In the genomic region with DNA sequence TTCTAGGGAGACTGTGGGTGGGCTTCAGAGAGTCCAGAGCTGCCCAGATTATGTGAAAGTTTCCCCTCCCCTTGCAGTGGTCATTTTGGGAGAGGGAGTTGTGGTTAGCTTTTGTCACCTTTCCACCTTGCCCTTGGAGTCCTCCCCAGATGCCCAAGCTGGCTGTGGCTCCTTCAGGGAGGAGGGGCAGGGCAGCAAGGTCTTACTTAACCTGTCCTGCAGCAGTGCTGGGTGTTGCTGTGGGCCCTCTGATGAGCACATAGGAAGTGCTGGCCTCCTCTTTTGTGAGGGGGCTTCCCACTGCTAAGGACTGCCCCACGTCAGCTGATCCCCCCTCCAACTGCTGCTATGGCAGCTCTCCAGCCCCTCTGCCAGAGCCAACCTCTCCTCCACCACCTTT, we compare ENCODE assay signal across 20 cellular contexts. TPM values are rescaled to one million over a fixed set of nuclear protein-coding genes. Genes with fewer than 3 reads are reported as not detected.
A peak's percentile ranks its signal among the peaks of the same experiment; 100 is the strongest.
DNase-seq lines count a peak whose midpoint lies in the region; ATAC-seq and TF ChIP-seq lines count a peak whose summit lies in the region.
"Had no signal": no experiment of that assay in that cellular context is flagged by ENCODE, and none has a peak within 500 bp of the region (broad histone marks: within the 10 kb centered on the region; RNA-seq: fewer than 3 reads in every experiment).

No MANE protein-coding gene starts in this region.

- H3K9me3 Mint-ChIP-seq in activated naive CD8-positive, alpha-beta T cell treated with anti-CD3 and anti-CD28 coated beads, Interleukin-2, amount 10 ng/mL, durations not matched to agents 7 days and 5 days, result no peaks in the 10 kb centered on the region
- peaks cover 5% of the 10 kb centered on the region for H3K9me3 Mint-ChIP-seq in activated naive CD8-positive, alpha-beta T cell treated with anti-CD3 and anti-CD28 coated beads, Interleukin-2, amount 50 U/mL, for 24 hours
- no peaks in the 10 kb centered on the region for H3K9me3 Mint-ChIP-seq in osteocyte (ENCODE audit: unreplicated experiment)
- H3K9me3 Mint-ChIP-seq in T-helper 2 cell treated with Interferon-gamma antibody and Interleukin-4, amounts not matched to agents 5 μg/mL and 100 μg/mL, for 36 hours, result no peaks in the 10 kb centered on the region

- H3K4me3 Mint-ChIP-seq in activated naive CD8-positive, alpha-beta T cell treated with anti-CD3 and anti-CD28 coated beads, Interleukin-2, amount 10 ng/mL, durations not matched to agents 7 days and 5 days, result no peak overlapping the region
- no peak overlapping the region for H3K4me3 Mint-ChIP-seq in activated naive CD8-positive, alpha-beta T cell treated with anti-CD3 and anti-CD28 coated beads, Interleukin-2, amount 50 U/mL, for 24 hours
- H3K4me3 Mint-ChIP-seq in osteocyte (ENCODE audit: unreplicated experiment), result no peak overlapping the region
- no peak overlapping the region for H3K4me3 Mint-ChIP-seq in T-helper 2 cell treated with Interferon-gamma antibody and Interleukin-4, amounts not matched to agents 5 μg/mL and 100 μg/mL, for 36 hours
- H3K4me3 Mint-ChIP-seq: activated B cell treated with CpG ODN at 0.5 μM for 24 hours; dendritic cell treated with granulocyte-macrophage colony-stimulating factor and Interleukin-4, amounts not matched to agents 40 ng/mL and 50 ng/mL, for 4 days had no signal

- H3K36me3 ChIP-seq in esophagus (ENCODE audit: control insufficient read depth in 2 of 2, insufficient read depth in 2 of 2, low read length in 1 of 2) (no peaks in the 10 kb centered on the region), tibial nerve (peaks cover 0 to 6% (median 0%) of the 10 kb centered on the region in 3 donors)

- no peak for TF ChIP-seq EP300 in tibial nerve (IDR thresholded peaks at IDR 0.05)

- peak overlapping the region; percentile 34 for H3K27ac Mint-ChIP-seq in activated naive CD8-positive, alpha-beta T cell treated with anti-CD3 and anti-CD28 coated beads, Interleukin-2, amount 10 ng/mL, durations not matched to agents 7 days and 5 days
- no peak overlapping the region for H3K27ac Mint-ChIP-seq in activated naive CD8-positive, alpha-beta T cell treated with anti-CD3 and anti-CD28 coated beads, Interleukin-2, amount 50 U/mL, for 24 hours
- H3K27ac Mint-ChIP-seq in osteocyte (ENCODE audit: unreplicated experiment), result peak overlapping the region; percentile 90
- H3K27ac Mint-ChIP-seq in T-helper 2 cell treated with Interferon-gamma antibody and Interleukin-4, amounts not matched to agents 5 μg/mL and 100 μg/mL, for 36 hours, result no peak overlapping the region
- H3K27ac Mint-ChIP-seq: activated B cell treated with CpG ODN at 0.5 μM for 24 hours; dendritic cell treated with granulocyte-macrophage colony-stimulating factor and Interleukin-4, amounts not matched to agents 40 ng/mL and 50 ng/mL, for 4 days had no signal

- no peak for DNase-seq in activated naive CD8-positive, alpha-beta T cell treated with anti-CD3 and anti-CD28 coated beads, Interleukin-2, amount 10 ng/mL, durations not matched to agents 7 days and 5 days
- no peak for DNase-seq in activated naive CD8-positive, alpha-beta T cell treated with anti-CD3 and anti-CD28 coated beads, Interleukin-2, amount 50 U/mL, for 24 hours
- DNase-seq in osteocyte (ENCODE audit: extremely low spot score, unreplicated experiment), result no peak
- DNase-seq in tibial nerve (ENCODE audit: low spot score in 2 of 2), result no peak
- DNase-seq in T-helper 2 cell treated with Interferon-gamma antibody and Interleukin-4, amounts not matched to agents 5 μg/mL and 100 μg/mL, for 36 hours (ENCODE audit: low spot score), result no peak
- no peak for DNase-seq in GM03348 (ENCODE audit: low spot score)
- DNase-seq: 8988T; activated B cell treated with CpG ODN at 0.5 μM for 24 hours; activated CD4-positive, alpha-beta T cell treated with anti-CD3 and anti-CD28 coated beads, Interleukin-2, amount 50 U/mL, for 48 hours; activated effector memory CD4-positive, alpha-beta T cell treated with Interleukin-2 at 50 U/mL for 16 hours; AML-193; DND-41; NCI-H1694 treated with DMSO at 0.1 percent for 48 hours; NCI-H526 treated with DMSO at 0.1 percent for 48 hours; retina; T-helper 9 cell had no signal

- H3K27me3 ChIP-seq in esophagus (ENCODE audit: control insufficient read depth in 1 of 2, insufficient read depth in 2 of 2, low read length in 2 of 2) (no peaks in the 10 kb centered on the region), tibial nerve (no peaks in the 10 kb centered on the region)

- H3K27ac ChIP-seq in esophagus (ENCODE audit: low read depth in 2 of 2, low read length in 1 of 2) (peak overlapping the region; percentile 24 to 42), tibial nerve (peak overlapping the region in 3 of 4 donors; percentile 10 to 79 (median 63))
- H3K27ac ChIP-seq: KMS-11 had no signal

- POLR2A ChIA-PET in activated naive CD8-positive, alpha-beta T cell treated with anti-CD3 and anti-CD28 coated beads, Interleukin-2, amount 10 ng/mL, durations not matched to agents 7 days and 5 days (lab: Charles Lee), result no interaction called here

- H3K4me1 Mint-ChIP-seq in activated naive CD8-positive, alpha-beta T cell treated with anti-CD3 and anti-CD28 coated beads, Interleukin-2, amount 10 ng/mL, durations not matched to agents 7 days and 5 days, result no peaks in the 10 kb centered on the region
- no peaks in the 10 kb centered on the region for H3K4me1 Mint-ChIP-seq in activated naive CD8-positive, alpha-beta T cell treated with anti-CD3 and anti-CD28 coated beads, Interleukin-2, amount 50 U/mL, for 24 hours
- H3K4me1 Mint-ChIP-seq in osteocyte (ENCODE audit: unreplicated experiment), result peaks cover 34% of the 10 kb centered on the region
- H3K4me1 Mint-ChIP-seq in T-helper 2 cell treated with Interferon-gamma antibody and Interleukin-4, amounts not matched to agents 5 μg/mL and 100 μg/mL, for 36 hours (ENCODE audit: low read depth), result no peaks in the 10 kb centered on the region
- H3K4me1 Mint-ChIP-seq: activated B cell treated with CpG ODN at 0.5 μM for 24 hours had no signal

- H3K4me3 ChIP-seq in esophagus (ENCODE audit: low read depth in 1 of 2, low read length in 2 of 2) (no peak overlapping the region), tibial nerve (no peak overlapping the region)

- no peak for TF ChIP-seq POLR2A in tibial nerve (IDR thresholded peaks at IDR 0.05)

- ATAC-seq in activated naive CD8-positive, alpha-beta T cell treated with anti-CD3 and anti-CD28 coated beads, Interleukin-2, amount 10 ng/mL, durations not matched to agents 7 days and 5 days (ENCODE audit: low read depth), result no peak
- no peak for ATAC-seq in activated naive CD8-positive, alpha-beta T cell treated with anti-CD3 and anti-CD28 coated beads, Interleukin-2, amount 50 U/mL, for 24 hours
- ATAC-seq in GM21390 (IDR thresholded peaks at IDR 0.05; ENCODE audit: unreplicated experiment), result no peak

- no peaks in the 10 kb centered on the region for H3K36me3 Mint-ChIP-seq in activated naive CD8-positive, alpha-beta T cell treated with anti-CD3 and anti-CD28 coated beads, Interleukin-2, amount 10 ng/mL, durations not matched to agents 7 days and 5 days
- H3K36me3 Mint-ChIP-seq in activated naive CD8-positive, alpha-beta T cell treated with anti-CD3 and anti-CD28 coated beads, Interleukin-2, amount 50 U/mL, for 24 hours (ENCODE audit: low read depth), result no peaks in the 10 kb centered on the region
- no peaks in the 10 kb centered on the region for H3K36me3 Mint-ChIP-seq in osteocyte (ENCODE audit: unreplicated experiment)
- H3K36me3 Mint-ChIP-seq in T-helper 2 cell treated with Interferon-gamma antibody and Interleukin-4, amounts not matched to agents 5 μg/mL and 100 μg/mL, for 36 hours (ENCODE audit: low read depth), result no peaks in the 10 kb centered on the region

- H3K27me3 Mint-ChIP-seq in activated naive CD8-positive, alpha-beta T cell treated with anti-CD3 and anti-CD28 coated beads, Interleukin-2, amount 10 ng/mL, durations not matched to agents 7 days and 5 days, result peaks cover 9% of the 10 kb centered on the region
- H3K27me3 Mint-ChIP-seq in activated naive CD8-positive, alpha-beta T cell treated with anti-CD3 and anti-CD28 coated beads, Interleukin-2, amount 50 U/mL, for 24 hours, result no peaks in the 10 kb centered on the region
- H3K27me3 Mint-ChIP-seq in osteocyte (ENCODE audit: unreplicated experiment), result peaks cover 32% of the 10 kb centered on the region
- no peaks in the 10 kb centered on the region for H3K27me3 Mint-ChIP-seq in T-helper 2 cell treated with Interferon-gamma antibody and Interleukin-4, amounts not matched to agents 5 μg/mL and 100 μg/mL, for 36 hours (ENCODE audit: low read depth)

- H3K4me1 ChIP-seq in esophagus (ENCODE audit: control insufficient read depth in 2 of 2, insufficient read depth in 2 of 2, low read length in 1 of 2) (peaks cover 0 to 12% of the 10 kb centered on the region in 2 donors), tibial nerve (peaks cover 0 to 68% (median 26%) of the 10 kb centered on the region in 4 donors)

- H3K9me3 ChIP-seq in esophagus (ENCODE audit: control insufficient read depth in 2 of 2, insufficient read depth in 1 of 2, low read depth in 1 of 2, low read length in 1 of 2), result no peaks in the 10 kb centered on the region
- no peaks in the 10 kb centered on the region for H3K9me3 ChIP-seq in tibial nerve

- WGBS in esophagus, 2 donors, result 58 to 67% methylated on average over 1 of the region's 1 CpG
- 57 to 92% methylated on average over 1 of the region's 1 CpG for WGBS in tibial nerve, 2 donors

- TF ChIP-seq CTCF in osteocyte (IDR thresholded peaks at IDR 0.05) (no peak), tibial nerve (IDR thresholded peaks at IDR 0.05) (no peak)

RNA-seq across cellular contexts. Expression of a gene that starts 17.6 kb away (rescaled TPM):
- total RNA-seq in activated naive CD8-positive, alpha-beta T cell treated with anti-CD3 and anti-CD28 coated beads, Interleukin-2, amount 10 ng/mL, durations not matched to agents 7 days and 5 days, result under 1 TPM in 1 of 2 experiments, not detected in 1; 0.23 TPM
- polyA plus RNA-seq in esophagus, result 10 to 100 TPM; 28.9 to 49.8 TPM
- total RNA-seq in osteocyte (6.0 and 6.7 TPM in 2 replicates), tibial nerve (100 to 1,000 TPM; 352 to 818 (median 624) TPM)

Comparison
In these comparisons a context has a peak if more than half of its experiments do, and no peak if none do; other contexts are left out.
1. H3K27ac Mint-ChIP-seq: peak in activated naive CD8-positive, alpha-beta T cell treated with anti-CD3 and anti-CD28 coated beads, Interleukin-2, amount 10 ng/mL, durations not matched to agents 7 days and 5 days (single experiment) and osteocyte (single experiment); none in activated naive CD8-positive, alpha-beta T cell treated with anti-CD3 and anti-CD28 coated beads, Interleukin-2, amount 50 U/mL, for 24 hours (single experiment) and T-helper 2 cell treated with Interferon-gamma antibody and Interleukin-4, amounts not matched to agents 5 μg/mL and 100 μg/mL, for 36 hours (single experiment).
2. RNA of a gene that starts 17.6 kb away (total RNA-seq): 352 to 818 TPM in tibial nerve; 6.0 to 6.7 TPM in osteocyte and 0.23 TPM in activated naive CD8-positive, alpha-beta T cell treated with anti-CD3 and anti-CD28 coated beads, Interleukin-2, amount 10 ng/mL, durations not matched to agents 7 days and 5 days; every median in the first group is over 10 times any median in the second.